In the genomic region with DNA sequence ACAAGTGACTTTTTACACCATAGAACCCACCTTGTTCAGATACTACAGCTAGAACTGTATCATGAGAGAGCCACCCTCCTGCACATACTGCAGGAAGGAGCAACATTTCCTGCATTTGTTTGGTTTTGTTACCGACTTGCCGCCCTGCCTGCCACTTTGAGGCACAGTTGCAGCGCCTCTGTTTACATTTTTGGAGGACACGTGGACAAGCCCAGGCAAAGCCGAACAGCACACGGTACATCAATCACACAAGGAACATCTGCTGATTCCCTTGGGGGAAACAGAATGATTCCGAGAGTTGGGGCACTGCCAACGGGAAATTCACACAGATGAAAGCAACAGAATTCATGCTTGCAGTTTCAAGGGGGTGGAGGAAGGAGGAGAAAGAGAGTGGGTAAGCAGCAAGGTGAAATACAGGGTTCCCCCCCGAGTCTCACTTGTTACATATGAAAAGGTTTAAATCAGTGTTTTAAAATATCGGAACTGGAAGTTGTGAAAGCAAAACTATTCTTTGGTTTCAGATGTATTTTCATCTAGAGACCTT, we compare ENCODE assay signal across 9 cellular contexts.
DNase-seq lines count a peak whose midpoint lies in the region; ATAC-seq, FAIRE-seq and TF ChIP-seq lines count a peak whose summit lies in the region.
"Had no signal": no experiment of that assay in that cellular context is flagged by ENCODE, and none has a peak within 500 bp of the region (broad histone marks: within the 10 kb centered on the region; RNA-seq: fewer than 3 reads in every experiment).

No MANE protein-coding gene starts in this region.

- intact Hi-C loops in activated T-helper 1 cell treated with anti-CD3 and anti-CD28 coated beads, Interleukin-12 subunit alpha, Interleukin-12 subunit beta, Interleukin-2, Interleukin-4 antibody, amounts not matched to agents 30 ng/mL and 10 ng/mL and 1 ng/mL, durations not matched to agents 14 hours and 24 hours and 36 hours (cut with micrococcal nuclease): loop anchor here (1.0 to 5.0 kb wide), 3 partner anchors 8 to 1812 kb away; no protein-coding TSS in a partner anchor
- intact Hi-C loops in pancreas (cut with DNase I): no loop called here

- WGBS in pancreas, 2 donors: 1% methylated on average over 10 of the region's 10 CpGs

- ATAC-seq in GM19025 (IDR thresholded peaks at IDR 0.05; ENCODE audit: low read depth, unreplicated experiment): peak; percentile 80
- peak; percentile 70 for ATAC-seq in HG03139 (IDR thresholded peaks at IDR 0.05; ENCODE audit: unreplicated experiment)
- peak; percentile 73 to 86 (median 83) for ATAC-seq in pancreas

- peak overlapping the region; percentile 53 to 91 (median 85) for H3K4me2 ChIP-seq in BLaER1 treated with 17β-estradiol and CSF1 and Interleukin-3, amounts not matched to agents 10 nM and 100 nM
- H3K4me2 ChIP-seq: PC-9 had no signal

- H3K4me3 Mint-ChIP-seq in activated T-helper 1 cell treated with anti-CD3 and anti-CD28 coated beads, Interleukin-12 subunit alpha, Interleukin-12 subunit beta, Interleukin-2, Interleukin-4 antibody, amounts not matched to agents 30 ng/mL and 10 ng/mL and 1 ng/mL, durations not matched to agents 14 hours and 24 hours and 36 hours: peak overlapping the region; percentile 87

- no peaks in the 10 kb centered on the region for H3K27me3 Mint-ChIP-seq in activated T-helper 1 cell treated with anti-CD3 and anti-CD28 coated beads, Interleukin-12 subunit alpha, Interleukin-12 subunit beta, Interleukin-2, Interleukin-4 antibody, amounts not matched to agents 30 ng/mL and 10 ng/mL and 1 ng/mL, durations not matched to agents 14 hours and 24 hours and 36 hours (ENCODE audit: insufficient read depth)

- H3K36me3 ChIP-seq in BLaER1 treated with 17β-estradiol and CSF1 and Interleukin-3, amounts not matched to agents 10 nM and 100 nM: no peaks in the 10 kb centered on the region
- H3K36me3 ChIP-seq in pancreas: no peaks in the 10 kb centered on the region

- peak overlapping the region; percentile 90 for H3K27ac Mint-ChIP-seq in activated T-helper 1 cell treated with anti-CD3 and anti-CD28 coated beads, Interleukin-12 subunit alpha, Interleukin-12 subunit beta, Interleukin-2, Interleukin-4 antibody, amounts not matched to agents 30 ng/mL and 10 ng/mL and 1 ng/mL, durations not matched to agents 14 hours and 24 hours and 36 hours

- H3K27me3 ChIP-seq in BLaER1 treated with 17β-estradiol and CSF1 and Interleukin-3, amounts not matched to agents 10 nM and 100 nM: no peaks in the 10 kb centered on the region
- no peaks in the 10 kb centered on the region for H3K27me3 ChIP-seq in pancreas

- TF ChIP-seq CTCF in fibroblast of the aortic adventitia (IDR thresholded peaks at IDR 0.05; ENCODE audit: insufficient read depth, low read length) (no peak), pancreas (IDR thresholded peaks at IDR 0.05) (no peak)

- H4K20me1 ChIP-seq in BLaER1 treated with 17β-estradiol and CSF1 and Interleukin-3, amounts not matched to agents 10 nM and 100 nM: no peaks in the 10 kb centered on the region

- peak overlapping the region in 9 of 11 experiments; percentile 27 to 63 (median 41); a peak in 17 of 22 replicates for H3K27ac ChIP-seq in BLaER1 treated with 17β-estradiol and CSF1 and Interleukin-3, amounts not matched to agents 10 nM and 100 nM
- peak overlapping the region; percentile 28 to 77 (median 62) for H3K27ac ChIP-seq in pancreas
- H3K27ac ChIP-seq: PC-9 had no signal

- H3K9me3 Mint-ChIP-seq in activated T-helper 1 cell treated with anti-CD3 and anti-CD28 coated beads, Interleukin-12 subunit alpha, Interleukin-12 subunit beta, Interleukin-2, Interleukin-4 antibody, amounts not matched to agents 30 ng/mL and 10 ng/mL and 1 ng/mL, durations not matched to agents 14 hours and 24 hours and 36 hours: peaks cover 5% of the 10 kb centered on the region

- no peak for FAIRE-seq in pancreas (lab: Jason Lieb, UNC)

- H3K4me3 ChIP-seq in BLaER1 treated with 17β-estradiol and CSF1 and Interleukin-3, amounts not matched to agents 10 nM and 100 nM: peak overlapping the region in 9 of 10 experiments; percentile 7 to 60 (median 37); a peak in 13 of 20 replicates
- peak overlapping the region; percentile 48 for H3K4me3 ChIP-seq in fibroblast of the aortic adventitia (ENCODE audit: low read depth, low read length)
- peak overlapping the region in 2 of 4 donors; percentile 16 to 26 for H3K4me3 ChIP-seq in pancreas
- H3K4me3 ChIP-seq: PC-9 had no signal

- peaks cover 11% of the 10 kb centered on the region for H3K36me3 Mint-ChIP-seq in activated T-helper 1 cell treated with anti-CD3 and anti-CD28 coated beads, Interleukin-12 subunit alpha, Interleukin-12 subunit beta, Interleukin-2, Interleukin-4 antibody, amounts not matched to agents 30 ng/mL and 10 ng/mL and 1 ng/mL, durations not matched to agents 14 hours and 24 hours and 36 hours (ENCODE audit: low read depth)

- peak; percentile 66 for DNase-seq in NCI-H524 treated with DMSO at 0.1 percent for 48 hours (lab: John Stamatoyannopoulos, UW)
- peak; percentile 31 for DNase-seq in activated T-helper 1 cell treated with anti-CD3 and anti-CD28 coated beads, Interleukin-12 subunit alpha, Interleukin-12 subunit beta, Interleukin-2, Interleukin-4 antibody, amounts not matched to agents 30 ng/mL and 10 ng/mL and 1 ng/mL, durations not matched to agents 14 hours and 24 hours and 36 hours (ENCODE audit: low spot score)
- DNase-seq in fibroblast of the aortic adventitia (ENCODE audit: low read depth): peak; percentile 66
- DNase-seq in pancreas: peak; percentile 56 to 70 (median 67)
- no peak for DNase-seq in GM19240 (ENCODE audit: insufficient read length, low spot score)

- peak overlapping the region; percentile 5 to 63 (median 52); a peak in 18 of 22 replicates for H3K9ac ChIP-seq in BLaER1 treated with 17β-estradiol and CSF1 and Interleukin-3, amounts not matched to agents 10 nM and 100 nM

- peaks cover 64% of the 10 kb centered on the region for H3K4me1 Mint-ChIP-seq in activated T-helper 1 cell treated with anti-CD3 and anti-CD28 coated beads, Interleukin-12 subunit alpha, Interleukin-12 subunit beta, Interleukin-2, Interleukin-4 antibody, amounts not matched to agents 30 ng/mL and 10 ng/mL and 1 ng/mL, durations not matched to agents 14 hours and 24 hours and 36 hours (ENCODE audit: low read depth)

- H3K9me3 ChIP-seq in BLaER1 treated with 17β-estradiol and CSF1 and Interleukin-3, amounts not matched to agents 10 nM and 100 nM (replicated peaks in 1 of 11): peaks cover 0 to 8% (median 0%) of the 10 kb centered on the region in 11 experiments; a peak in 5 of 22 replicates
- H3K9me3 ChIP-seq in pancreas: no peaks in the 10 kb centered on the region

- H3K4me1 ChIP-seq in BLaER1 treated with 17β-estradiol and CSF1 and Interleukin-3, amounts not matched to agents 10 nM and 100 nM: peaks cover 18 to 81% (median 56%) of the 10 kb centered on the region in 10 experiments
- H3K4me1 ChIP-seq in pancreas: peaks cover 24 to 38% (median 38%) of the 10 kb centered on the region in 3 donors
